19 cellular contexts compared by ENCODE assay signal in genomic region chr6:48117246-48117645, GRCh38.
"Had no signal": no experiment of that assay in that cellular context is flagged by ENCODE, and none has a peak within 500 bp of the region (broad histone marks: within the 10 kb centered on the region; RNA-seq: fewer than 3 reads in every experiment).

No MANE protein-coding gene starts in this region.

- H3K4me3 ChIP-seq: MG63 had no signal

- ATAC-seq: SK-N-SH treated with all-trans-retinoic acid at 6 μM for 48 hours had no signal

- H3K36me3 ChIP-seq: MG63 had no signal

- H3K27ac ChIP-seq: HL-60, RWPE1 had no signal

- H3K27me3 ChIP-seq: MG63 had no signal

- H3K9me3 ChIP-seq: MG63 had no signal

- DNase-seq: KBM-7, MG63, NCI-H1092, NCI-H1105 treated with DMSO at 0.1 percent for 48 hours, NCI-H1436, NCI-H187, NCI-H2029, NCI-H2081 treated with DMSO at 0.1 percent for 48 hours, NCI-H2171, NCI-H226, NCI-H446, NCI-H510A, NCI-H524 treated with DMSO at 0.1 percent for 48 hours, NCI-H69, NCI-H774, SHP77 had no signal
